Comparison of ENCODE assay signal across 28 cellular contexts in genomic region chr13:75038315-75038881, GRCh38.
"Had no signal": no experiment of that assay in that cellular context is flagged by ENCODE, and none has a peak within 500 bp of the region (broad histone marks: within the 10 kb centered on the region; RNA-seq: fewer than 3 reads in every experiment).

No MANE protein-coding gene starts in this region.

- FAIRE-seq: keratinocyte, pancreas had no signal

- H3K27me3 Mint-ChIP-seq: activated CD4-positive, alpha-beta T cell treated with anti-CD3 and anti-CD28 coated beads, Interleukin-2, amount 10 ng/mL, durations not matched to agents 24 days and 14 days had no signal

- H3K4me3 Mint-ChIP-seq: activated CD4-positive, alpha-beta memory T cell treated with anti-CD3 and anti-CD28 coated beads for 36 hours; activated CD4-positive, alpha-beta T cell treated with anti-CD3 and anti-CD28 coated beads, Interleukin-2, amount 10 ng/mL, durations not matched to agents 24 days and 14 days; activated naive CD4-positive, alpha-beta T cell treated with anti-CD3 and anti-CD28 coated beads for 36 hours; activated naive CD8-positive, alpha-beta T cell treated with anti-CD3 and anti-CD28 coated beads for 36 hours; activated T-helper 1 cell treated with anti-CD3 and anti-CD28 coated beads, Interleukin-12 subunit alpha, Interleukin-12 subunit beta, Interleukin-2, Interleukin-4 antibody, amounts not matched to agents 30 ng/mL and 10 ng/mL and 1 ng/mL, durations not matched to agents 14 hours and 24 hours and 36 hours; effector memory CD8-positive, alpha-beta T cell; nephron had no signal

- DNase-seq: activated CD4-positive, alpha-beta memory T cell treated with anti-CD3 and anti-CD28 coated beads for 36 hours; activated CD4-positive, alpha-beta T cell treated with anti-CD3 and anti-CD28 coated beads, Interleukin-2, amount 10 ng/mL, durations not matched to agents 24 days and 14 days; activated CD4-positive, CD25-positive, alpha-beta regulatory T cell treated with anti-CD3 and anti-CD28 coated beads, Interleukin-2, amount 50 U/mL, for 72 hours; activated CD8-positive, alpha-beta memory T cell treated with anti-CD3 and anti-CD28 coated beads, Interleukin-2, amount 50 U/mL, for 4 hours; activated effector memory CD4-positive, alpha-beta T cell treated with anti-CD3 and anti-CD28 coated beads, Interleukin-2, amount 50 U/mL, for 16 hours; activated naive CD4-positive, alpha-beta T cell treated with anti-CD3 and anti-CD28 coated beads for 36 hours; activated naive CD8-positive, alpha-beta T cell treated with anti-CD3 and anti-CD28 coated beads for 36 hours; activated T-cell treated with anti-CD3 and anti-CD28 coated beads, Interleukin-2, amount 50 U/mL, for 1 hour; adrenal gland; aorta; body of pancreas; dorsolateral prefrontal cortex; effector memory CD8-positive, alpha-beta T cell; left cardiac atrium; left ventricle myocardium superior; nucleus accumbens; pancreas; retina; stimulated activated CD4-positive, alpha-beta T cell treated with anti-CD3 and anti-CD28 coated beads, Interleukin-12 subunit alpha, Interleukin-12 subunit beta, amount 100 ng/mL, for 4 hours; stimulated activated CD4-positive, alpha-beta T cell treated with anti-CD3 and anti-CD28 coated beads, Interleukin-4, amount 100 ng/mL, for 1 hour; stimulated activated naive CD8-positive, alpha-beta T cell treated with anti-CD3 and anti-CD28 coated beads, Interleukin-15, Interleukin-2, amounts not matched to agents 100 U/mL and 50 U/mL, for 24 hours; T1000; testis; transverse colon; uterus had no signal

- H3K4me1 Mint-ChIP-seq: activated CD4-positive, alpha-beta T cell treated with anti-CD3 and anti-CD28 coated beads, Interleukin-2, amount 10 ng/mL, durations not matched to agents 24 days and 14 days; activated naive CD8-positive, alpha-beta T cell treated with anti-CD3 and anti-CD28 coated beads for 36 hours had no signal

- H3K27ac Mint-ChIP-seq: activated CD4-positive, alpha-beta memory T cell treated with anti-CD3 and anti-CD28 coated beads for 36 hours; activated CD4-positive, alpha-beta T cell treated with anti-CD3 and anti-CD28 coated beads, Interleukin-2, amount 10 ng/mL, durations not matched to agents 24 days and 14 days; activated naive CD4-positive, alpha-beta T cell treated with anti-CD3 and anti-CD28 coated beads for 36 hours; activated naive CD8-positive, alpha-beta T cell treated with anti-CD3 and anti-CD28 coated beads for 36 hours; activated T-helper 1 cell treated with anti-CD3 and anti-CD28 coated beads, Interleukin-12 subunit alpha, Interleukin-12 subunit beta, Interleukin-2, Interleukin-4 antibody, amounts not matched to agents 30 ng/mL and 10 ng/mL and 1 ng/mL, durations not matched to agents 14 hours and 24 hours and 36 hours; effector memory CD8-positive, alpha-beta T cell; nephron had no signal

- H3K36me3 Mint-ChIP-seq: activated CD4-positive, alpha-beta memory T cell treated with anti-CD3 and anti-CD28 coated beads for 36 hours had no signal
